In the genomic region with DNA sequence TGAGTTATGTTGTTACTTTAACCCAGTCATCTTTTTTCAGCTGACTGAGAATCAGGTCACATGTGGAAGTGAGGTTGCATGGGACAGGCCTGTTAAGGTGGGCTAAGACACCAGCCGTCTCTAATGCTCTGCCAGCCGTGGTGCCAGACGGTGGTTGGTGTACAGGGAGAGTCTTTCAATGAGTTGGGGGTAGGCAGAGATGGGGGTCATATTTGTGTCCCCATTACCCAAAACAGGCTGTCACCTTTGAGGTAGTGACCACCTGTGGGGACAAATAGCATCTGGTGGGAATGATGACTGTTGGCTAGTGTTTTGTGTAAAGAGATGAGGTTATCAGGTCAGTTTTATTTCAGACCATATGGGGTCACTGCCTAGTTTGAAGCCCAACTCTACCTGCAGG, we compare ENCODE assay signal across 1 cellular context.
TF ChIP-seq lines count a peak whose summit lies in the region.

No MANE protein-coding gene starts in this region.

TF ChIP-seq in GM12878, 131 proteins besides CTCF, POLR2A, EP300 and RAD21:
- TF ChIP-seq SREBF2 (IDR thresholded peaks at IDR 0.05; ENCODE audit: low read length), result no peak
- TF ChIP-seq, protein P1, sequence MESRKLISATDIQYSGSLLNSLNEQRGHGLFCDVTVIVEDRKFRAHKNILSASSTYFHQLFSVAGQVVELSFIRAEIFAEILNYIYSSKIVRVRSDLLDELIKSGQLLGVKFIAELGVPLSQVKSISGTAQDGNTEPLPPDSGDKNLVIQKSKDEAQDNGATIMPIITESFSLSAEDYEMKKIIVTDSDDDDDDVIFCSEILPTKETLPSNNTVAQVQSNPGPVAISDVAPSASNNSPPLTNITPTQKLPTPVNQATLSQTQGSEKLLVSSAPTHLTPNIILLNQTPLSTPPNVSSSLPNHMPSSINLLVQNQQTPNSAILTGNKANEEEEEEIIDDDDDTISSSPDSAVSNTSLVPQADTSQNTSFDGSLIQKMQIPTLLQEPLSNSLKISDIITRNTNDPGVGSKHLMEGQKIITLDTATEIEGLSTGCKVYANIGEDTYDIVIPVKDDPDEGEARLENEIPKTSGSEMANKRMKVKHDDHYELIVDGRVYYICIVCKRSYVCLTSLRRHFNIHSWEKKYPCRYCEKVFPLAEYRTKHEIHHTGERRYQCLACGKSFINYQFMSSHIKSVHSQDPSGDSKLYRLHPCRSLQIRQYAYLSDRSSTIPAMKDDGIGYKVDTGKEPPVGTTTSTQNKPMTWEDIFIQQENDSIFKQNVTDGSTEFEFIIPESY (IDR thresholded peaks at IDR 0.05), result no peak
- 0 out of 2 replicates have a peak, but pooled peaks have one; percentile 16 for TF ChIP-seq BACH1 (IDR thresholded peaks at IDR 0.05; ENCODE audit: borderline replicate concordance)
- no peak for TF ChIP-seq CBX3 (IDR thresholded peaks at IDR 0.05; ENCODE audit: borderline replicate concordance, low read depth)
- TF ChIP-seq ZNF24 (IDR thresholded peaks at IDR 0.05), result no peak
- TF ChIP-seq, protein P2, sequence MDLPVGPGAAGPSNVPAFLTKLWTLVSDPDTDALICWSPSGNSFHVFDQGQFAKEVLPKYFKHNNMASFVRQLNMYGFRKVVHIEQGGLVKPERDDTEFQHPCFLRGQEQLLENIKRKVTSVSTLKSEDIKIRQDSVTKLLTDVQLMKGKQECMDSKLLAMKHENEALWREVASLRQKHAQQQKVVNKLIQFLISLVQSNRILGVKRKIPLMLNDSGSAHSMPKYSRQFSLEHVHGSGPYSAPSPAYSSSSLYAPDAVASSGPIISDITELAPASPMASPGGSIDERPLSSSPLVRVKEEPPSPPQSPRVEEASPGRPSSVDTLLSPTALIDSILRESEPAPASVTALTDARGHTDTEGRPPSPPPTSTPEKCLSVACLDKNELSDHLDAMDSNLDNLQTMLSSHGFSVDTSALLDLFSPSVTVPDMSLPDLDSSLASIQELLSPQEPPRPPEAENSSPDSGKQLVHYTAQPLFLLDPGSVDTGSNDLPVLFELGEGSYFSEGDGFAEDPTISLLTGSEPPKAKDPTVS (IDR thresholded peaks at IDR 0.05; ENCODE audit: low read depth, low read length), result no peak
- TF ChIP-seq, protein P3, sequence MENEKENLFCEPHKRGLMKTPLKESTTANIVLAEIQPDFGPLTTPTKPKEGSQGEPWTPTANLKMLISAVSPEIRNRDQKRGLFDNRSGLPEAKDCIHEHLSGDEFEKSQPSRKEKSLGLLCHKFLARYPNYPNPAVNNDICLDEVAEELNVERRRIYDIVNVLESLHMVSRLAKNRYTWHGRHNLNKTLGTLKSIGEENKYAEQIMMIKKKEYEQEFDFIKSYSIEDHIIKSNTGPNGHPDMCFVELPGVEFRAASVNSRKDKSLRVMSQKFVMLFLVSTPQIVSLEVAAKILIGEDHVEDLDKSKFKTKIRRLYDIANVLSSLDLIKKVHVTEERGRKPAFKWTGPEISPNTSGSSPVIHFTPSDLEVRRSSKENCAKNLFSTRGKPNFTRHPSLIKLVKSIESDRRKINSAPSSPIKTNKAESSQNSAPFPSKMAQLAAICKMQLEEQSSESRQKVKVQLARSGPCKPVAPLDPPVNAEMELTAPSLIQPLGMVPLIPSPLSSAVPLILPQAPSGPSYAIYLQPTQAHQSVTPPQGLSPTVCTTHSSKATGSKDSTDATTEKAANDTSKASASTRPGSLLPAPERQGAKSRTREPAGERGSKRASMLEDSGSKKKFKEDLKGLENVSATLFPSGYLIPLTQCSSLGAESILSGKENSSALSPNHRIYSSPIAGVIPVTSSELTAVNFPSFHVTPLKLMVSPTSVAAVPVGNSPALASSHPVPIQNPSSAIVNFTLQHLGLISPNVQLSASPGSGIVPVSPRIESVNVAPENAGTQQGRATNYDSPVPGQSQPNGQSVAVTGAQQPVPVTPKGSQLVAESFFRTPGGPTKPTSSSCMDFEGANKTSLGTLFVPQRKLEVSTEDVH (IDR thresholded peaks at IDR 0.05; ENCODE audit: low read depth, partially characterized antibody), result no peak
- no peak for TF ChIP-seq SMAD1 (IDR thresholded peaks at IDR 0.05; ENCODE audit: low read depth, partially characterized antibody)
- no peak for TF ChIP-seq SIN3A (IDR thresholded peaks at IDR 0.05; ENCODE audit: low read depth, low read length)
- 0 out of 2 replicates have a peak, but pooled peaks have one; percentile 26 for TF ChIP-seq POLR2AphosphoS5 (IDR thresholded peaks at IDR 0.05; ENCODE audit: low read length)
- no peak for TF ChIP-seq YY1 (IDR thresholded peaks at IDR 0.05; ENCODE audit: low read depth, low read length)
